In genomic region chr12:70459786-70460185, GRCh38 we compare ENCODE assay signal across 20 cellular contexts.
DNase-seq lines count a peak whose midpoint lies in the region; ATAC-seq lines count a peak whose summit lies in the region.
"Had no signal": no experiment of that assay in that cellular context is flagged by ENCODE, and none has a peak within 500 bp of the region (broad histone marks: within the 10 kb centered on the region; RNA-seq: fewer than 3 reads in every experiment).

No MANE protein-coding gene starts in this region.

- ATAC-seq in GM18502 (IDR thresholded peaks at IDR 0.05; ENCODE audit: poor library complexity, unreplicated experiment) (peak; percentile 86), GM21423 (IDR thresholded peaks at IDR 0.05; ENCODE audit: unreplicated experiment) (peak; percentile 89), HG03135 (IDR thresholded peaks at IDR 0.05; ENCODE audit: unreplicated experiment) (peak; percentile 76), GM21360 (IDR thresholded peaks at IDR 0.05; ENCODE audit: unreplicated experiment) (no peak)
- ATAC-seq: body of pancreas, esophagus mucosa had no signal

- peak; percentile 17 for DNase-seq in NOMO-1 treated with dmso at 0.1 percent for 144 hours (lab: John Stamatoyannopoulos, UW; ENCODE audit: unreplicated experiment)
- DNase-seq in midbrain (lab: John Stamatoyannopoulos, UW), result no peak
- no peak for DNase-seq in activated CD8-positive, alpha-beta memory T cell treated with anti-CD3 and anti-CD28 coated beads, Interleukin-2, amount 50 U/mL, for 4 hours
- DNase-seq in activated naive CD4-positive, alpha-beta T cell (lab: John Stamatoyannopoulos, UW), result no peak
- DNase-seq: activated CD4-positive, alpha-beta T cell treated with anti-CD3 and anti-CD28 coated beads for 1 hour; body of pancreas; dermis blood vessel endothelial cell; glutamatergic neuron; mesendoderm; NCI-H2029; NCI-H526 treated with DMSO at 0.1 percent for 48 hours; sigmoid colon; stimulated activated CD4-positive, alpha-beta T cell treated with anti-CD3 and anti-CD28 coated beads, Interleukin-4, amount 100 ng/mL, for 24 hours; T-helper 1 cell; transverse colon had no signal
